ENCODE assay signal across 13 cellular contexts in genomic region chr2:238816296-238816695, GRCh38. TPM values are rescaled to one million over a fixed set of nuclear protein-coding genes. Genes with fewer than 3 reads are reported as not detected.
DNase-seq lines count a peak whose midpoint lies in the region; TF ChIP-seq lines count a peak whose summit lies in the region.
"Had no signal": no experiment of that assay in that cellular context is flagged by ENCODE, and none has a peak within 500 bp of the region (broad histone marks: within the 10 kb centered on the region; RNA-seq: fewer than 3 reads in every experiment).

No MANE protein-coding gene starts in this region.

- H3K27ac Mint-ChIP-seq in HFFc6 (no peak overlapping the region), neural crest cell (ENCODE audit: unreplicated experiment) (peak overlapping the region; percentile 71)
- H3K27ac Mint-ChIP-seq: CD4-positive, alpha-beta T cell had no signal

- DNase-seq in AG08395 (ENCODE audit: low spot score) (peak; percentile 47), GM03348 (ENCODE audit: low spot score) (peak; percentile 12), HFFc6 (peak; percentile 23), neural crest cell (ENCODE audit: low read depth, low spot score) (no peak), NOMO-1 treated with DMSO at 0.1 percent for 48 hours (lab: John Stamatoyannopoulos, UW; ENCODE audit: unreplicated experiment) (no peak), ureter (ENCODE audit: low spot score) (no peak)
- no peak for DNase-seq in effector CD8-positive, alpha-beta T cell (lab: John Stamatoyannopoulos, UW)
- DNase-seq: AML-193; Caco-2; CD4-positive, alpha-beta T cell; GDM1; HCEC 1CT had no signal

- H3K9me3 Mint-ChIP-seq in HFFc6 (0 out of 2 replicates have a peak, but pooled peaks cover 3% of the 10 kb centered on the region), neural crest cell (peaks cover 6% of the 10 kb centered on the region)
- H3K9me3 Mint-ChIP-seq: CD4-positive, alpha-beta T cell had no signal

- peaks cover 26% of the 10 kb centered on the region for H3K27me3 Mint-ChIP-seq in HFFc6 (ENCODE audit: insufficient read depth)
- H3K27me3 Mint-ChIP-seq in neural crest cell (ENCODE audit: low read depth) = peaks cover 8% of the 10 kb centered on the region

- H3K4me3 Mint-ChIP-seq in HFFc6 = no peak overlapping the region
- H3K4me3 Mint-ChIP-seq in neural crest cell = no peak overlapping the region
- H3K4me3 Mint-ChIP-seq: CD4-positive, alpha-beta T cell had no signal

- H3K4me1 Mint-ChIP-seq in HFFc6 (ENCODE audit: low read depth) (peaks cover 30% of the 10 kb centered on the region), neural crest cell (peaks cover 10% of the 10 kb centered on the region)

- TF ChIP-seq CTCF in HFFc6 (IDR thresholded peaks at IDR 0.05) (no peak), neural crest cell (conservative IDR thresholded peaks at IDR 0.05) (no peak)

- H3K36me3 Mint-ChIP-seq in HFFc6 (ENCODE audit: low read depth) (no peaks in the 10 kb centered on the region), neural crest cell (ENCODE audit: low read depth) (peaks cover 3% of the 10 kb centered on the region)

RNA-seq across cellular contexts. Expression of gene TWIST2, which starts 31.6 kb away (rescaled TPM):
- 100 to 1,000 TPM; 127 to 146 (median 137) TPM for total RNA-seq in HFFc6 (2021; fragmentation: NEBNext Ultra II Directional; extraction: Animal tissue kit (Norgen Biotek cat#: 25700))
- total RNA-seq in neural crest cell (0.96 and 1.1 TPM in 2 replicates), ureter (12.9 TPM)
- total RNA-seq: Caco-2; CD4-positive, alpha-beta T cell; GM12878 had no signal

Comparison
In these comparisons a context has a peak if more than half of its experiments do, and no peak if none do; other contexts are left out.
1. DNase-seq: peak in AG08395 (single experiment), GM03348 (single experiment) and HFFc6 (single experiment); none in neural crest cell (single experiment), NOMO-1 treated with DMSO at 0.1 percent for 48 hours (single experiment), ureter (single experiment) and effector CD8-positive, alpha-beta T cell (single experiment).